In genomic region chr17:4893721-4894560, GRCh38 we compare ENCODE assay signal across 22 cellular contexts. TPM values are rescaled to one million over a fixed set of nuclear protein-coding genes. Genes with fewer than 3 reads are reported as not detected.
DNase-seq lines count a peak whose midpoint lies in the region; ATAC-seq, FAIRE-seq and TF ChIP-seq lines count a peak whose summit lies in the region.
"Had no signal": no experiment of that assay in that cellular context is flagged by ENCODE, and none has a peak within 500 bp of the region (broad histone marks: within the 10 kb centered on the region; RNA-seq: fewer than 3 reads in every experiment).

No MANE protein-coding gene starts in this region.

- H3K79me2 ChIP-seq in HepG2 (ENCODE audit: insufficient read depth, low read length), result no peaks in the 10 kb centered on the region

- 0 out of 2 replicates have a peak overlapping the region, but pooled peaks have one; percentile 1 for H3K27ac ChIP-seq in RWPE1
- H3K27ac ChIP-seq in HepG2 (ENCODE audit: extremely low read length, insufficient read depth, low read length), result no peak overlapping the region
- H3K27ac ChIP-seq: A549, SJSA1 had no signal

- H4K20me1 ChIP-seq in HepG2 (ENCODE audit: insufficient read depth, low read length), result no peaks in the 10 kb centered on the region

- FAIRE-seq in HepG2 (lab: Jason Lieb, UNC), result no peak
- FAIRE-seq: A549, K562 had no signal

- no TSS peak for BruUV-seq in HepG2 (replicated peaks; lab: Mats Ljungman, UMichigan)

- TF ChIP-seq EP300 in HepG2 (IDR thresholded peaks at IDR 0.05; ENCODE audit: low read depth in 2 of 2, low read length in 2 of 2) (no peak), HepG2 (CRISPR knock-in tag; IDR thresholded peaks at IDR 0.05; ENCODE audit: borderline replicate concordance) (no peak)

- no peak overlapping the region for H3K4me2 ChIP-seq in HepG2 (ENCODE audit: low read depth, low read length)
- H3K4me2 ChIP-seq: A549 had no signal

- TF ChIP-seq CTCF in natural killer cell (IDR thresholded peaks at IDR 0.05) (no peak), RWPE1 (conservative IDR thresholded peaks at IDR 0.05; ENCODE audit: low read depth) (no peak), HepG2 (CRISPR knock-in tag; IDR thresholded peaks at IDR 0.05) (no peak), GM13977 (IDR thresholded peaks at IDR 0.05; ENCODE audit: extremely low read depth, insufficient read depth, missing control alignments) (no peak)

- no peaks in the 10 kb centered on the region for H3K9me3 ChIP-seq in HepG2 (ENCODE audit: low read length)
- H3K9me3 ChIP-seq: A549, MG63, SJSA1 had no signal

- intact Hi-C loops in natural killer cell (cut with micrococcal nuclease), result no loop called here
- intact Hi-C loops in HepG2 (cut with micrococcal nuclease; ENCODE audit: unreplicated experiment), result no loop called here

- peak; percentile 51 for DNase-seq in natural killer cell treated with Interleukin-12 subunit alpha and Interleukin-12 subunit beta and Interleukin-15 and Interleukin-18, amount 100 ng/mL, for 72 hours (ENCODE audit: low spot score)
- DNase-seq in natural killer cell (no peak), RWPE1 (ENCODE audit: low spot score) (no peak), HepG2 (ENCODE audit: low spot score) (no peak), NCI-H1436 (lab: John Stamatoyannopoulos, UW) (no peak), GM13977 (ENCODE audit: low spot score) (no peak), SW480 (ENCODE audit: low spot score) (no peak)
- DNase-seq: EL, GF-D8, H9, MG63, NCI-H1417, NCI-H1930, NCI-H2227 treated with DMSO at 0.1 percent for 48 hours, NCI-H510A treated with DMSO at 0.1 percent for 48 hours, NCI-H748 treated with DMSO at 0.1 percent for 48 hours had no signal

- no peak overlapping the region for H3K9ac ChIP-seq in HepG2 (ENCODE audit: insufficient read depth, low read depth, low read length)

- no peak overlapping the region for H2AFZ ChIP-seq in HepG2 (ENCODE audit: low read length)

- no peaks in the 10 kb centered on the region for H3K27me3 ChIP-seq in HepG2 (ENCODE audit: control insufficient read depth in 1 of 2, insufficient read depth in 2 of 2, low read length in 2 of 2)
- H3K27me3 ChIP-seq: MG63, SJSA1 had no signal

- no peaks in the 10 kb centered on the region for H3K4me1 ChIP-seq in HepG2 (ENCODE audit: insufficient read depth, low read length)
- H3K4me1 ChIP-seq: A549, SJSA1 had no signal

- no peak overlapping the region for H3K27ac Mint-ChIP-seq in natural killer cell treated with Interleukin-12 subunit alpha and Interleukin-12 subunit beta and Interleukin-15 and Interleukin-18, amount 100 ng/mL, for 72 hours
- H3K27ac Mint-ChIP-seq in natural killer cell, result no peak overlapping the region
- H3K27ac Mint-ChIP-seq: B cell, H9 had no signal

- H3K4me1 Mint-ChIP-seq in natural killer cell treated with Interleukin-12 subunit alpha and Interleukin-12 subunit beta and Interleukin-15 and Interleukin-18, amount 100 ng/mL, for 72 hours (ENCODE audit: low read depth in 2 of 2), result peaks cover 0 to 8% of the 10 kb centered on the region in 2 donors
- H3K4me1 Mint-ChIP-seq in natural killer cell, result peaks cover 0 to 9% of the 10 kb centered on the region in 2 donors

- no peak for ATAC-seq in natural killer cell treated with Interleukin-12 subunit alpha and Interleukin-12 subunit beta and Interleukin-15 and Interleukin-18, amount 100 ng/mL, for 72 hours
- ATAC-seq in natural killer cell (no peak), HepG2 (no peak)
- ATAC-seq: K562 had no signal

- in situ Hi-C loops in HepG2 (cut with HindIII; ENCODE audit: extremely low pct_ligation_motif_present, low pct_unique_long_range_greater_than_20kb), result loop anchor here (10.0 kb wide), 1 partner anchor 339 kb away; the partner anchor contains the start of gene MYBBP1A
- in situ Hi-C loops in GM13977 (cut with MboI; ENCODE audit: low pct_unique_long_range_greater_than_20kb, low sequenced_read_pairs, unreplicated experiment), result no loop called here

- POLR2A ChIA-PET in RWPE1 (lab: Yijun Ruan, JAX; ENCODE audit: low non-redundant PET) (no interaction called here), HepG2 (lab: Yijun Ruan, JAX) (no interaction called here)

- H3K27me3 Mint-ChIP-seq in natural killer cell treated with Interleukin-12 subunit alpha and Interleukin-12 subunit beta and Interleukin-15 and Interleukin-18, amount 100 ng/mL, for 72 hours, result no peaks in the 10 kb centered on the region
- no peaks in the 10 kb centered on the region for H3K27me3 Mint-ChIP-seq in natural killer cell (ENCODE audit: low read depth in 2 of 2)
- H3K27me3 Mint-ChIP-seq: B cell had no signal

- no peaks in the 10 kb centered on the region for H3K9me3 Mint-ChIP-seq in natural killer cell treated with Interleukin-12 subunit alpha and Interleukin-12 subunit beta and Interleukin-15 and Interleukin-18, amount 100 ng/mL, for 72 hours
- no peaks in the 10 kb centered on the region for H3K9me3 Mint-ChIP-seq in natural killer cell
- H3K9me3 Mint-ChIP-seq: H9 had no signal

- H3K36me3 Mint-ChIP-seq in natural killer cell treated with Interleukin-12 subunit alpha and Interleukin-12 subunit beta and Interleukin-15 and Interleukin-18, amount 100 ng/mL, for 72 hours, result no peaks in the 10 kb centered on the region
- no peaks in the 10 kb centered on the region for H3K36me3 Mint-ChIP-seq in natural killer cell

- peaks cover 36 to 77% of the 10 kb centered on the region in 2 experiments; a peak in 4 of 5 replicates for H3K36me3 ChIP-seq in HepG2 (replicated peaks in 1 of 2; ENCODE audit: control insufficient read depth in 1 of 2, insufficient read depth in 2 of 2, low read length in 2 of 2)

- TF ChIP-seq RAD21 in HepG2 (CRISPR knock-in tag; IDR thresholded peaks at IDR 0.05), result no peak

- CTCF ChIA-PET in RWPE1 (lab: Yijun Ruan, JAX), result interaction anchor here (0.6 kb wide), 1 partner anchor 10 kb away, joined by 3 read pairs; no protein-coding TSS in a partner anchor
- CTCF ChIA-PET in HepG2 (lab: Yijun Ruan, JAX; ENCODE audit: low intra/inter-chr PET ratio, low total read pairs), result no interaction called here

- H3K4me3 Mint-ChIP-seq in natural killer cell treated with Interleukin-12 subunit alpha and Interleukin-12 subunit beta and Interleukin-15 and Interleukin-18, amount 100 ng/mL, for 72 hours, result no peak overlapping the region
- no peak overlapping the region for H3K4me3 Mint-ChIP-seq in natural killer cell
- H3K4me3 Mint-ChIP-seq: B cell, CD14-positive monocyte, H9 had no signal

- TF ChIP-seq POLR2A in HepG2 (IDR thresholded peaks at IDR 0.05; ENCODE audit: insufficient read depth in 1 of 2, low read depth in 2 of 2, low read length in 2 of 2), result no peak

- WGBS in HepG2 (ENCODE audit: low lambda C conversion rate), result 98% methylated on average over 22 of the region's 31 CpGs

- no peak overlapping the region for H3K4me3 ChIP-seq in HepG2 (replicated peaks in 1 of 3; ENCODE audit: insufficient read depth in 1 of 3, low read depth in 2 of 3, low read length in 3 of 3)
- H3K4me3 ChIP-seq: A549, K562, MG63, SJSA1 had no signal

RNA-seq across cellular contexts. Expression of gene C17orf107, which starts 5.4 kb away (rescaled TPM):
- 1 to 10 TPM; 1.3 to 2.3 TPM for total RNA-seq in natural killer cell treated with Interleukin-12 subunit alpha and Interleukin-12 subunit beta and Interleukin-15 and Interleukin-18, amount 100 ng/mL, for 72 hours
- total RNA-seq in natural killer cell, result 10 to 100 TPM; 24.4 to 30.2 (median 27.5) TPM
- 0.20 TPM in 1 of 2 replicates, not detected in the other for total RNA-seq in HepG2 (2016; rRNA removed; fragmentation: Illumina TruSeq; extraction: Trizol)
- not detected in 2 replicates for total RNA-seq in HepG2 (2016; cell fraction: cytosol; rRNA removed; fragmentation: Illumina TruSeq; extraction: Trizol; ENCODE audit: low read depth)
- 0.28 TPM in 1 of 2 replicates, not detected in the other for total RNA-seq in HepG2 (2016; cell fraction: insoluble cytoplasmic fraction; rRNA removed; fragmentation: Illumina TruSeq; extraction: Trizol)
- 0.06 and 0.07 TPM in 2 replicates for total RNA-seq in HepG2 (2016; cell fraction: membrane; rRNA removed; fragmentation: Illumina TruSeq; extraction: Trizol)
- 0.59 and 0.66 TPM in 2 replicates for total RNA-seq in HepG2 (2016; cell fraction: nucleus; rRNA removed; fragmentation: Illumina TruSeq; extraction: Trizol)
- 0.59 and 0.82 TPM in 2 replicates for polyA plus RNA-seq in HepG2 (2011; rRNA removed)
- 0.22 and 0.34 TPM in 2 replicates for polyA plus RNA-seq in HepG2 (2011; cell fraction: cytosol; rRNA removed)
- 5.9 and 7.7 TPM in 2 replicates for polyA plus RNA-seq in HepG2 (2011; cell fraction: nucleus; rRNA removed)
- polyA plus RNA-seq in HepG2 (2012), result 0.52 and 0.69 TPM in 2 replicates
- polyA plus RNA-seq in HepG2 (2016; cell fraction: cytosol; fragmentation: Illumina TruSeq; extraction: Trizol; ENCODE audit: low read depth), result 0.05 and 0.09 TPM in 2 replicates
- polyA plus RNA-seq in HepG2 (2016; cell fraction: insoluble cytoplasmic fraction; fragmentation: Illumina TruSeq; extraction: Trizol; ENCODE audit: low read depth), result not detected in 2 replicates
- polyA plus RNA-seq in HepG2 (2016; cell fraction: membrane; fragmentation: Illumina TruSeq; extraction: Trizol; ENCODE audit: low read depth), result 0.05 TPM in 1 of 2 replicates, not detected in the other
- 0.82 and 0.93 TPM in 2 replicates for polyA plus RNA-seq in HepG2 (2016; cell fraction: nucleus; fragmentation: Illumina TruSeq; extraction: Trizol; ENCODE audit: insufficient read depth, low read depth)
- polyA minus RNA-seq in HepG2 (2011; rRNA and poly(A)+ RNA removed; ENCODE audit: low replicate concordance), result 0.37 and 1.6 TPM in 2 replicates
- polyA minus RNA-seq in HepG2 (2011; cell fraction: cytosol; rRNA and poly(A)+ RNA removed), result not detected in 2 replicates
- 6.2 and 6.3 TPM in 2 replicates for polyA minus RNA-seq in HepG2 (2011; cell fraction: nucleus; rRNA and poly(A)+ RNA removed)

RNA-seq across cellular contexts. Expression of gene CHRNE, which starts 9.0 kb away (rescaled TPM):
- 1 to 10 TPM; 3.9 to 7.6 TPM for total RNA-seq in natural killer cell treated with Interleukin-12 subunit alpha and Interleukin-12 subunit beta and Interleukin-15 and Interleukin-18, amount 100 ng/mL, for 72 hours
- total RNA-seq in natural killer cell (10 to 100 TPM; 11.8 to 17.9 (median 11.8) TPM), HepG2 (2016; rRNA removed; fragmentation: Illumina TruSeq; extraction: Trizol) (0.25 and 0.53 TPM in 2 replicates)
- 0.20 TPM in 1 of 2 replicates, not detected in the other for total RNA-seq in HepG2 (2016; cell fraction: cytosol; rRNA removed; fragmentation: Illumina TruSeq; extraction: Trizol; ENCODE audit: low read depth)
- 0.12 and 0.39 TPM in 2 replicates for total RNA-seq in HepG2 (2016; cell fraction: insoluble cytoplasmic fraction; rRNA removed; fragmentation: Illumina TruSeq; extraction: Trizol)
- total RNA-seq in HepG2 (2016; cell fraction: membrane; rRNA removed; fragmentation: Illumina TruSeq; extraction: Trizol), result 0.37 and 0.90 TPM in 2 replicates
- total RNA-seq in HepG2 (2016; cell fraction: nucleus; rRNA removed; fragmentation: Illumina TruSeq; extraction: Trizol), result 0.31 and 0.44 TPM in 2 replicates
- polyA plus RNA-seq in HepG2 (2011; rRNA removed), result 0.59 and 1.3 TPM in 2 replicates
- 0.27 and 0.40 TPM in 2 replicates for polyA plus RNA-seq in HepG2 (2011; cell fraction: cytosol; rRNA removed)
- 6.8 and 8.7 TPM in 2 replicates for polyA plus RNA-seq in HepG2 (2011; cell fraction: nucleus; rRNA removed)
- 0.39 and 0.76 TPM in 2 replicates for polyA plus RNA-seq in HepG2 (2012)
- 0.17 and 0.27 TPM in 2 replicates for polyA plus RNA-seq in HepG2 (2016; cell fraction: cytosol; fragmentation: Illumina TruSeq; extraction: Trizol; ENCODE audit: low read depth)
- polyA plus RNA-seq in HepG2 (2016; cell fraction: insoluble cytoplasmic fraction; fragmentation: Illumina TruSeq; extraction: Trizol; ENCODE audit: low read depth), result 0.12 and 0.25 TPM in 2 replicates
- 0.39 and 0.45 TPM in 2 replicates for polyA plus RNA-seq in HepG2 (2016; cell fraction: membrane; fragmentation: Illumina TruSeq; extraction: Trizol; ENCODE audit: low read depth)
- 1.8 and 2.2 TPM in 2 replicates for polyA plus RNA-seq in HepG2 (2016; cell fraction: nucleus; fragmentation: Illumina TruSeq; extraction: Trizol; ENCODE audit: insufficient read depth, low read depth)
- polyA minus RNA-seq in HepG2 (2011; rRNA and poly(A)+ RNA removed; ENCODE audit: low replicate concordance), result 0.23 and 0.64 TPM in 2 replicates
- polyA minus RNA-seq in HepG2 (2011; cell fraction: cytosol; rRNA and poly(A)+ RNA removed), result 0.20 TPM in 1 of 2 replicates, not detected in the other
- 0.50 TPM in 1 of 2 replicates, not detected in the other for polyA minus RNA-seq in HepG2 (2011; cell fraction: nucleus; rRNA and poly(A)+ RNA removed)
- total RNA-seq: K562, LHCN-M2 had no signal
- polyA plus RNA-seq: K562 had no signal

RNA-seq across cellular contexts. Expression of gene GP1BA, which starts 38.1 kb away (rescaled TPM):
- total RNA-seq in natural killer cell treated with Interleukin-12 subunit alpha and Interleukin-12 subunit beta and Interleukin-15 and Interleukin-18, amount 100 ng/mL, for 72 hours, result under 1 TPM in 1 of 2 donors, not detected in 1; 0.12 TPM
- total RNA-seq in natural killer cell (1 to 10 TPM in 2 of 3 donors, under 1 TPM in 1; 0.25 to 4.3 (median 2.2) TPM), HepG2 (2016; rRNA removed; fragmentation: Illumina TruSeq; extraction: Trizol) (not detected in 2 replicates)
- not detected in 2 replicates for total RNA-seq in HepG2 (2016; cell fraction: cytosol; rRNA removed; fragmentation: Illumina TruSeq; extraction: Trizol; ENCODE audit: low read depth)
- not detected in 2 replicates for total RNA-seq in HepG2 (2016; cell fraction: insoluble cytoplasmic fraction; rRNA removed; fragmentation: Illumina TruSeq; extraction: Trizol)
- total RNA-seq in HepG2 (2016; cell fraction: membrane; rRNA removed; fragmentation: Illumina TruSeq; extraction: Trizol), result not detected in 2 replicates
- total RNA-seq in HepG2 (2016; cell fraction: nucleus; rRNA removed; fragmentation: Illumina TruSeq; extraction: Trizol), result not detected in 2 replicates
- polyA plus RNA-seq in HepG2 (2011; rRNA removed), result not detected in 2 replicates
- not detected in 2 replicates for polyA plus RNA-seq in HepG2 (2011; cell fraction: cytosol; rRNA removed)
- not detected in 2 replicates for polyA plus RNA-seq in HepG2 (2011; cell fraction: nucleus; rRNA removed)
- polyA plus RNA-seq in HepG2 (2012), result 0.35 and 0.58 TPM in 2 replicates
- polyA plus RNA-seq in HepG2 (2016; cell fraction: cytosol; fragmentation: Illumina TruSeq; extraction: Trizol; ENCODE audit: low read depth), result not detected in 2 replicates
- not detected in 2 replicates for polyA plus RNA-seq in HepG2 (2016; cell fraction: insoluble cytoplasmic fraction; fragmentation: Illumina TruSeq; extraction: Trizol; ENCODE audit: low read depth)
- not detected in 2 replicates for polyA plus RNA-seq in HepG2 (2016; cell fraction: membrane; fragmentation: Illumina TruSeq; extraction: Trizol; ENCODE audit: low read depth)
- polyA plus RNA-seq in HepG2 (2016; cell fraction: nucleus; fragmentation: Illumina TruSeq; extraction: Trizol; ENCODE audit: insufficient read depth, low read depth), result not detected in 2 replicates
- not detected in 2 replicates for polyA minus RNA-seq in HepG2 (2011; rRNA and poly(A)+ RNA removed; ENCODE audit: low replicate concordance)
- polyA minus RNA-seq in HepG2 (2011; cell fraction: cytosol; rRNA and poly(A)+ RNA removed), result not detected in 2 replicates
- not detected in 2 replicates for polyA minus RNA-seq in HepG2 (2011; cell fraction: nucleus; rRNA and poly(A)+ RNA removed)
- total RNA-seq: B cell, H9, K562, LHCN-M2, SJSA1 had no signal
- polyA plus RNA-seq: A549 had no signal

RNA-seq across cellular contexts. Expression of gene SLC25A11, which starts 45.9 kb away (rescaled TPM):
- 10 to 100 TPM; 85.9 to 91.6 TPM for total RNA-seq in natural killer cell treated with Interleukin-12 subunit alpha and Interleukin-12 subunit beta and Interleukin-15 and Interleukin-18, amount 100 ng/mL, for 72 hours
- total RNA-seq in natural killer cell (10 to 100 TPM; 34.7 to 47.5 (median 42.5) TPM), HepG2 (2016; rRNA removed; fragmentation: Illumina TruSeq; extraction: Trizol) (47.2 and 47.9 TPM in 2 replicates)
- 22.1 and 25.5 TPM in 2 replicates for total RNA-seq in HepG2 (2016; cell fraction: cytosol; rRNA removed; fragmentation: Illumina TruSeq; extraction: Trizol; ENCODE audit: low read depth)
- 40.6 and 48.7 TPM in 2 replicates for total RNA-seq in HepG2 (2016; cell fraction: insoluble cytoplasmic fraction; rRNA removed; fragmentation: Illumina TruSeq; extraction: Trizol)
- 28.0 and 32.2 TPM in 2 replicates for total RNA-seq in HepG2 (2016; cell fraction: membrane; rRNA removed; fragmentation: Illumina TruSeq; extraction: Trizol)
- total RNA-seq in HepG2 (2016; cell fraction: nucleus; rRNA removed; fragmentation: Illumina TruSeq; extraction: Trizol), result 21.3 and 23.1 TPM in 2 replicates
- polyA plus RNA-seq in HepG2 (2011; rRNA removed), result 35.0 and 35.4 TPM in 2 replicates
- polyA plus RNA-seq in HepG2 (2011; cell fraction: cytosol; rRNA removed), result 31.3 and 45.3 TPM in 2 replicates
- polyA plus RNA-seq in HepG2 (2011; cell fraction: nucleus; rRNA removed), result 41.0 and 42.8 TPM in 2 replicates
- polyA plus RNA-seq in HepG2 (2012), result 19.7 and 27.6 TPM in 2 replicates
- polyA plus RNA-seq in HepG2 (2016; cell fraction: cytosol; fragmentation: Illumina TruSeq; extraction: Trizol; ENCODE audit: low read depth), result 21.7 and 29.8 TPM in 2 replicates
- polyA plus RNA-seq in HepG2 (2016; cell fraction: insoluble cytoplasmic fraction; fragmentation: Illumina TruSeq; extraction: Trizol; ENCODE audit: low read depth), result 44.9 and 50.2 TPM in 2 replicates
- 22.8 and 26.7 TPM in 2 replicates for polyA plus RNA-seq in HepG2 (2016; cell fraction: membrane; fragmentation: Illumina TruSeq; extraction: Trizol; ENCODE audit: low read depth)
- polyA plus RNA-seq in HepG2 (2016; cell fraction: nucleus; fragmentation: Illumina TruSeq; extraction: Trizol; ENCODE audit: insufficient read depth, low read depth), result 36.1 and 36.6 TPM in 2 replicates
- 77.5 and 91.1 TPM in 2 replicates for polyA minus RNA-seq in HepG2 (2011; rRNA and poly(A)+ RNA removed; ENCODE audit: low replicate concordance)
- 17.0 and 18.5 TPM in 2 replicates for polyA minus RNA-seq in HepG2 (2011; cell fraction: cytosol; rRNA and poly(A)+ RNA removed)
- polyA minus RNA-seq in HepG2 (2011; cell fraction: nucleus; rRNA and poly(A)+ RNA removed), result 20.0 and 27.3 TPM in 2 replicates

RNA-seq across cellular contexts. Expression of gene RNF167, which starts 46.1 kb away (rescaled TPM):
- total RNA-seq in natural killer cell treated with Interleukin-12 subunit alpha and Interleukin-12 subunit beta and Interleukin-15 and Interleukin-18, amount 100 ng/mL, for 72 hours, result 100 to 1,000 TPM; 144 to 150 TPM
- total RNA-seq in natural killer cell (100 to 1,000 TPM; 149 to 189 (median 177) TPM), HepG2 (2016; rRNA removed; fragmentation: Illumina TruSeq; extraction: Trizol) (35.7 and 44.1 TPM in 2 replicates)
- 16.6 and 21.0 TPM in 2 replicates for total RNA-seq in HepG2 (2016; cell fraction: cytosol; rRNA removed; fragmentation: Illumina TruSeq; extraction: Trizol; ENCODE audit: low read depth)
- 35.1 and 40.1 TPM in 2 replicates for total RNA-seq in HepG2 (2016; cell fraction: insoluble cytoplasmic fraction; rRNA removed; fragmentation: Illumina TruSeq; extraction: Trizol)
- 55.7 and 57.0 TPM in 2 replicates for total RNA-seq in HepG2 (2016; cell fraction: membrane; rRNA removed; fragmentation: Illumina TruSeq; extraction: Trizol)
- 35.7 and 36.1 TPM in 2 replicates for total RNA-seq in HepG2 (2016; cell fraction: nucleus; rRNA removed; fragmentation: Illumina TruSeq; extraction: Trizol)
- 45.4 and 49.9 TPM in 2 replicates for polyA plus RNA-seq in HepG2 (2011; rRNA removed)
- polyA plus RNA-seq in HepG2 (2011; cell fraction: cytosol; rRNA removed), result 56.8 and 59.9 TPM in 2 replicates
- 75.7 and 85.0 TPM in 2 replicates for polyA plus RNA-seq in HepG2 (2011; cell fraction: nucleus; rRNA removed)
- polyA plus RNA-seq in HepG2 (2012), result 54.2 and 62.3 TPM in 2 replicates
- polyA plus RNA-seq in HepG2 (2016; cell fraction: cytosol; fragmentation: Illumina TruSeq; extraction: Trizol; ENCODE audit: low read depth), result 28.1 and 30.9 TPM in 2 replicates
- 58.7 and 75.7 TPM in 2 replicates for polyA plus RNA-seq in HepG2 (2016; cell fraction: insoluble cytoplasmic fraction; fragmentation: Illumina TruSeq; extraction: Trizol; ENCODE audit: low read depth)
- 80.2 and 86.8 TPM in 2 replicates for polyA plus RNA-seq in HepG2 (2016; cell fraction: membrane; fragmentation: Illumina TruSeq; extraction: Trizol; ENCODE audit: low read depth)
- 94.6 and 94.8 TPM in 2 replicates for polyA plus RNA-seq in HepG2 (2016; cell fraction: nucleus; fragmentation: Illumina TruSeq; extraction: Trizol; ENCODE audit: insufficient read depth, low read depth)
- 83.4 and 279 TPM in 2 replicates for polyA minus RNA-seq in HepG2 (2011; rRNA and poly(A)+ RNA removed; ENCODE audit: low replicate concordance)
- 40.3 and 46.3 TPM in 2 replicates for polyA minus RNA-seq in HepG2 (2011; cell fraction: cytosol; rRNA and poly(A)+ RNA removed)
- polyA minus RNA-seq in HepG2 (2011; cell fraction: nucleus; rRNA and poly(A)+ RNA removed), result 27.2 and 33.9 TPM in 2 replicates

Comparison
In these comparisons a context has a peak if more than half of its experiments do, and no peak if none do; other contexts are left out.
1. RNA of gene C17orf107, which starts 5.4 kb away (total RNA-seq): 24.4 to 30.2 TPM in natural killer cell; 1.3 to 2.3 TPM in natural killer cell treated with Interleukin-12 subunit alpha and Interleukin-12 subunit beta and Interleukin-15 and Interleukin-18, amount 100 ng/mL, for 72 hours and 0.06 to 0.66 TPM in HepG2; every median in the first group is over 4 times any median in the second.